Comparison of ENCODE assay signal across 8 cellular contexts in genomic region chr14:60649815-60650381, GRCh38. TPM values are rescaled to one million over a fixed set of nuclear protein-coding genes. Genes with fewer than 3 reads are reported as not detected.
A peak's percentile ranks its signal among the peaks of the same experiment; 100 is the strongest.
DNase-seq lines count a peak whose midpoint lies in the region; ATAC-seq and TF ChIP-seq lines count a peak whose summit lies in the region.

No MANE protein-coding gene starts in this region.

- DNase-seq in NCI-H1694 treated with DMSO at 0.1 percent for 48 hours (lab: John Stamatoyannopoulos, UW) (peak; percentile 51), NCI-H1694 (lab: John Stamatoyannopoulos, UW) (no peak), NCI-H748 treated with DMSO at 0.1 percent for 48 hours (lab: John Stamatoyannopoulos, UW) (peak; percentile 66), epithelial cell of esophagus (ENCODE audit: low read depth) (peak; percentile 38), gastrocnemius medialis (peak; percentile 51 to 70), NCI-H1048 (lab: John Stamatoyannopoulos, UW) (no peak)

- H3K27ac ChIP-seq in gastrocnemius medialis = peak overlapping the region; percentile 93 to 98 (median 95)

- H3K9me3 ChIP-seq in gastrocnemius medialis = no peaks in the 10 kb centered on the region

- no peak for TF ChIP-seq POLR2A in gastrocnemius medialis (IDR thresholded peaks at IDR 0.05)

- H3K36me3 ChIP-seq in gastrocnemius medialis = no peaks in the 10 kb centered on the region

- TF ChIP-seq CTCF in epithelial cell of esophagus (IDR thresholded peaks at IDR 0.05; ENCODE audit: insufficient read depth, low read depth, low read length, missing control alignments) (no peak), gastrocnemius medialis (IDR thresholded peaks at IDR 0.05 in 4 of 5, conservative IDR thresholded peaks at IDR 0.05 in 1 of 5) (no peak)

- in situ Hi-C loops in gastrocnemius medialis (cut with MboI; ENCODE audit: low sequenced_read_pairs in 4 of 4) = loop anchor here in 2 of 4 donors (10.0 to 25.0 kb wide), 2 partner anchors 75 to 337 kb away; partner anchors contain the start of genes SIX4 (in 1 of the 2), SLC38A6 (in 1 of the 2) and TRMT5 (in 1 of the 2)

- intact Hi-C loops in gastrocnemius medialis (cut with DNase I; ENCODE audit: low total_unique reads) = loop anchor here (1.0 to 10.0 kb wide), 9 partner anchors 25 to 558 kb away; partner anchors contain the start of genes DHRS7, PCNX4, PPM1A and SIX4

- H3K4me3 ChIP-seq in epithelial cell of esophagus (ENCODE audit: low read length) (peak overlapping the region; percentile 77), gastrocnemius medialis (peak overlapping the region; percentile 86 to 90 (median 88))

- H3K27me3 ChIP-seq in gastrocnemius medialis = no peaks in the 10 kb centered on the region

- ATAC-seq in gastrocnemius medialis = peak; percentile 23 to 40
- ATAC-seq in HG03135 (IDR thresholded peaks at IDR 0.05; ENCODE audit: unreplicated experiment) = no peak
- no peak for ATAC-seq in GM21528 (IDR thresholded peaks at IDR 0.05; ENCODE audit: low FRiP score, unreplicated experiment)

- peaks cover 28 to 33% of the 10 kb centered on the region in 2 donors for H3K4me1 ChIP-seq in gastrocnemius medialis

RNA-seq across cellular contexts. Expression of gene SIX1, which starts 0.6 kb away (rescaled TPM):
- 10 to 100 TPM; 28.3 to 76.4 (median 56.3) TPM for total RNA-seq in gastrocnemius medialis

Comparison
In these comparisons a context has a peak if more than half of its experiments do, and no peak if none do; other contexts are left out.
1. DNase-seq: peak in NCI-H1694 treated with DMSO at 0.1 percent for 48 hours (single experiment), NCI-H748 treated with DMSO at 0.1 percent for 48 hours (single experiment), epithelial cell of esophagus (single experiment) and gastrocnemius medialis (2 of 2); none in NCI-H1694 (single experiment) and NCI-H1048 (single experiment).
2. ATAC-seq: peak in gastrocnemius medialis (2 of 2); none in HG03135 (single experiment) and GM21528 (single experiment).